8 cellular contexts compared by ENCODE assay signal in the genomic region with DNA sequence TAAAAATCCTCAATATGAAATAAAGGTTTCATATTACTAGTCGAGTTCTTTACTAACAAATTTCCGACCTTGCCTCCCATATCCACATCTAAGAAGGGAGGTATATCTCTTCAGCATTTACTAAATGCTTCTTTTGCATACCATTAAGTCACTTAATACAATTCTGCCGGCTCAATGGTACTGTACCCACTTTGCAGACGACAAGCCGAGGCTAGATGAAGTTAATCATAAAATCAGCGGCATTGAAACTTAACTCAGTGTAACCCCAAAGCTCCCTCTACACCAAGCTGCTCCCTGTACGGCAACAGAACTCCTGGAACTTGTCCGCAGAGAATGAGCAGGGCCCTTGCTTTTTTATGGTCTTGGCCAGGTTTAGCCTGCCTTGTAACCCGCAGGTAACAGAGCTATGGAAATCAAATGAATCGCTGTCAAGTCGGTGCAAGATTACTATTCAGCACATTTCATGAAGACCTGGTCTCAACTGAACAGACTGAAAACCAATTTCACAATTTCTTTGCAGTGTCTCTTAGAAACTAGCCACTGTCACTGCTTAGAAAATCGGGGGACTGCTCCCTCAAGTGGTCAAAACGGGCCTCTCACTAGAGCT. TPM values are rescaled to one million over a fixed set of nuclear protein-coding genes. Genes with fewer than 3 reads are reported as not detected.
DNase-seq lines count a peak whose midpoint lies in the region; ATAC-seq lines count a peak whose summit lies in the region.

No MANE protein-coding gene starts in this region.

- peak overlapping the region; percentile 97; the same call in 1 of the 2 replicates for H3K9ac ChIP-seq in iPS-20b (ENCODE audit: low read depth, low read length)

- peaks cover 4% of the 10 kb centered on the region for H3K27me3 Mint-ChIP-seq in activated naive CD8-positive, alpha-beta T cell treated with anti-CD3 and anti-CD28 coated beads for 36 hours
- no peaks in the 10 kb centered on the region for H3K27me3 Mint-ChIP-seq in stimulated activated naive CD8-positive, alpha-beta T cell treated with anti-CD3 and anti-CD28 coated beads, Interleukin-15, amount 100 ng/mL, for 72 hours

- peaks cover 68% of the 10 kb centered on the region for H3K36me3 Mint-ChIP-seq in activated naive CD8-positive, alpha-beta T cell treated with anti-CD3 and anti-CD28 coated beads for 36 hours

- no peak overlapping the region for H3K27ac ChIP-seq in iPS-20b (ENCODE audit: low read length)

- H3K9me3 Mint-ChIP-seq in activated naive CD8-positive, alpha-beta T cell treated with anti-CD3 and anti-CD28 coated beads for 36 hours, result no peaks in the 10 kb centered on the region
- no peaks in the 10 kb centered on the region for H3K9me3 Mint-ChIP-seq in stimulated activated naive CD8-positive, alpha-beta T cell treated with anti-CD3 and anti-CD28 coated beads, Interleukin-15, amount 100 ng/mL, for 72 hours

- peak; percentile 1 for ATAC-seq in GM19035 (IDR thresholded peaks at IDR 0.05; ENCODE audit: unreplicated experiment)
- peak; percentile 8 for ATAC-seq in HG03045 (IDR thresholded peaks at IDR 0.05; ENCODE audit: unreplicated experiment)
- peak; percentile 0 for ATAC-seq in stimulated activated naive CD8-positive, alpha-beta T cell treated with anti-CD3 and anti-CD28 coated beads, Interleukin-15, amount 100 ng/mL, for 72 hours
- ATAC-seq in HG03442 (IDR thresholded peaks at IDR 0.05; ENCODE audit: unreplicated experiment), result no peak

- H3K27me3 ChIP-seq in iPS-20b (ENCODE audit: insufficient read depth, low read length), result no peaks in the 10 kb centered on the region

- H3K4me3 Mint-ChIP-seq in activated naive CD8-positive, alpha-beta T cell treated with anti-CD3 and anti-CD28 coated beads for 36 hours, result peak overlapping the region; percentile 98
- peak overlapping the region; percentile 92 to 98 for H3K4me3 Mint-ChIP-seq in stimulated activated naive CD8-positive, alpha-beta T cell treated with anti-CD3 and anti-CD28 coated beads, Interleukin-15, amount 100 ng/mL, for 72 hours

- no peak for DNase-seq in activated naive CD8-positive, alpha-beta T cell treated with anti-CD3 and anti-CD28 coated beads for 36 hours
- DNase-seq in stimulated activated naive CD8-positive, alpha-beta T cell treated with anti-CD3 and anti-CD28 coated beads, Interleukin-15, amount 100 ng/mL, for 72 hours, result no peak
- DNase-seq in NCI-H524 (lab: John Stamatoyannopoulos, UW), result no peak
- DNase-seq in AG08396 (ENCODE audit: low spot score), result no peak

- no peaks in the 10 kb centered on the region for H3K9me3 ChIP-seq in iPS-20b (ENCODE audit: insufficient read depth, low read depth, low read length)

- H3K4me3 ChIP-seq in iPS-20b (ENCODE audit: low read length), result peak overlapping the region; percentile 99

- H3K27ac Mint-ChIP-seq in activated naive CD8-positive, alpha-beta T cell treated with anti-CD3 and anti-CD28 coated beads for 36 hours, result peak overlapping the region; percentile 100
- H3K27ac Mint-ChIP-seq in stimulated activated naive CD8-positive, alpha-beta T cell treated with anti-CD3 and anti-CD28 coated beads, Interleukin-15, amount 100 ng/mL, for 72 hours, result peak overlapping the region; percentile 91 to 97

- peaks cover 51% of the 10 kb centered on the region for H3K4me1 Mint-ChIP-seq in activated naive CD8-positive, alpha-beta T cell treated with anti-CD3 and anti-CD28 coated beads for 36 hours
- peaks cover 56% of the 10 kb centered on the region for H3K4me1 Mint-ChIP-seq in stimulated activated naive CD8-positive, alpha-beta T cell treated with anti-CD3 and anti-CD28 coated beads, Interleukin-15, amount 100 ng/mL, for 72 hours

- H3K4me1 ChIP-seq in iPS-20b (ENCODE audit: insufficient read depth, low read length), result peaks cover 10% of the 10 kb centered on the region

- peaks cover 24% of the 10 kb centered on the region for H3K36me3 ChIP-seq in iPS-20b (ENCODE audit: insufficient read depth, low read depth, low read length)

RNA-seq across cellular contexts. Expression of a gene that starts 0.7 kb away (rescaled TPM):
- 10 to 100 TPM; 27.6 to 29.4 TPM for total RNA-seq in activated naive CD8-positive, alpha-beta T cell treated with anti-CD3 and anti-CD28 coated beads for 36 hours

RNA-seq across cellular contexts. Expression of a gene that starts 0.9 kb away (rescaled TPM):
- total RNA-seq in activated naive CD8-positive, alpha-beta T cell treated with anti-CD3 and anti-CD28 coated beads for 36 hours, result 100 to 1,000 TPM; 101 to 104 TPM
